31 cellular contexts compared by ENCODE assay signal in genomic region chrY:13612916-13613315, GRCh38.
DNase-seq lines count a peak whose midpoint lies in the region; ATAC-seq, FAIRE-seq and TF ChIP-seq lines count a peak whose summit lies in the region.
"Had no signal": no experiment of that assay in that cellular context is flagged by ENCODE, and none has a peak within 500 bp of the region (broad histone marks: within the 10 kb centered on the region; RNA-seq: fewer than 3 reads in every experiment).

No MANE protein-coding gene starts in this region.

- no peaks in the 10 kb centered on the region for H3K27me3 ChIP-seq in small intestine (ENCODE audit: control insufficient read depth in 2 of 2, insufficient read depth in 2 of 2, low read length in 2 of 2)
- H3K27me3 ChIP-seq: BE2C; BLaER1; BLaER1 treated with 17β-estradiol and CSF1 and Interleukin-3, amounts not matched to agents 10 nM and 100 nM had no signal

- FAIRE-seq in small intestine (lab: Jason Lieb, UNC): no peak
- FAIRE-seq in H54 (lab: Jason Lieb, UNC): no peak
- FAIRE-seq: A204.1, A549, D721Med had no signal

- DNase-seq in left lobe of liver (ENCODE audit: low spot score): peak; percentile 59
- peak; percentile 63 for DNase-seq in small intestine
- DNase-seq in H54 (ENCODE audit: insufficient read length, low spot score): no peak
- DNase-seq in HEK293T (ENCODE audit: extremely low spot score): no peak
- DNase-seq: 8988T; ACHN; AML-193; BE2C; C1 segment of cervical spinal cord; Caco-2; Calu3; CD4-positive, alpha-beta memory T cell; CD4-positive, alpha-beta T cell; CD4-positive, CD25-positive, alpha-beta regulatory T cell; CD8-positive, alpha-beta memory T cell; CD8-positive, alpha-beta T cell; COR-L47; DMS 273 treated with DMSO at 0.1 percent for 48 hours; DMS153; DMS53; DMS79; DMS79 treated with DMSO at 0.1 percent for 48 hours; DND-41; EL had no signal

- H3K4me1 ChIP-seq in small intestine (ENCODE audit: control insufficient read depth in 2 of 2, insufficient read depth in 1 of 2, low read depth in 1 of 2, low read length in 1 of 2): no peaks in the 10 kb centered on the region
- H3K4me1 ChIP-seq: A549; BE2C; BLaER1; BLaER1 treated with 17β-estradiol and CSF1 and Interleukin-3, amounts not matched to agents 10 nM and 100 nM; Caco-2 had no signal

- CTCF ChIA-PET in HEK293T (lab: Yijun Ruan, JAX): no interaction called here

- no peak for TF ChIP-seq POLR2A in H54 (IDR thresholded peaks at IDR 0.05; ENCODE audit: low read depth, low read length)

- no peak overlapping the region for H3K27ac ChIP-seq in small intestine (ENCODE audit: low read depth in 1 of 2, low read length in 1 of 2)
- H3K27ac ChIP-seq: 22Rv1; A549; BLaER1; BLaER1 treated with 17β-estradiol and CSF1 and Interleukin-3, amounts not matched to agents 10 nM and 100 nM; C4-2B had no signal

- ATAC-seq in left lobe of liver: peak; percentile 77
- ATAC-seq: A549; CD8-positive, alpha-beta T cell had no signal

- POLR2A ChIA-PET in HEK293T (lab: Yijun Ruan, JAX): no interaction called here

- WGBS in small intestine, 3 donors: 80 to 90% methylated on average over 1 of the region's 1 CpG; no CpG with 5 or more reads in 1 of the 3 donors

- no peak overlapping the region for H3K4me3 ChIP-seq in small intestine (ENCODE audit: low read depth in 1 of 2, low read length in 2 of 2)
- H3K4me3 ChIP-seq: A549; BLaER1; BLaER1 treated with 17β-estradiol and CSF1 and Interleukin-3, amounts not matched to agents 10 nM and 100 nM had no signal

- no peaks in the 10 kb centered on the region for H3K36me3 ChIP-seq in small intestine (ENCODE audit: control insufficient read depth in 2 of 2, insufficient read depth in 2 of 2, low read length in 2 of 2)
- H3K36me3 ChIP-seq: BE2C; BLaER1; BLaER1 treated with 17β-estradiol and CSF1 and Interleukin-3, amounts not matched to agents 10 nM and 100 nM had no signal

- no peaks in the 10 kb centered on the region for H3K9me3 ChIP-seq in small intestine (ENCODE audit: control insufficient read depth, low read depth)
- H3K9me3 ChIP-seq: A549; BE2C; BLaER1; BLaER1 treated with 17β-estradiol and CSF1 and Interleukin-3, amounts not matched to agents 10 nM and 100 nM; Caco-2 had no signal

TF ChIP-seq in HEK293T, 16 proteins besides CTCF, POLR2A, EP300 and RAD21:
- TF ChIP-seq SP1 (IDR thresholded peaks at IDR 0.05) (no peak), L3MBTL2 (conservative IDR thresholded peaks at IDR 0.05) (no peak), ELF4 (IDR thresholded peaks at IDR 0.05) (no peak), FOXK2 (IDR thresholded peaks at IDR 0.05) (no peak), TARDBP (IDR thresholded peaks at IDR 0.05) (no peak), PKNOX1 (IDR thresholded peaks at IDR 0.05) (no peak), BHLHE40 (IDR thresholded peaks at IDR 0.05; ENCODE audit: borderline replicate concordance) (no peak), NFRKB (IDR thresholded peaks at IDR 0.05) (no peak), FOXA1 (IDR thresholded peaks at IDR 0.05) (no peak), SUZ12 (IDR thresholded peaks at IDR 0.05) (no peak), ZNF384 (IDR thresholded peaks at IDR 0.05) (no peak), LEF1 (IDR thresholded peaks at IDR 0.05; ENCODE audit: borderline replicate concordance) (no peak), ARNT (IDR thresholded peaks at IDR 0.05) (no peak), HDGF (IDR thresholded peaks at IDR 0.05; ENCODE audit: borderline replicate concordance) (no peak)

Comparison
In these comparisons a context has a peak if more than half of its experiments do, and no peak if none do; other contexts are left out.
1. DNase-seq: peak in left lobe of liver (single experiment) and small intestine (single experiment); none in H54 (single experiment) and HEK293T (single experiment).